In the genomic region with DNA sequence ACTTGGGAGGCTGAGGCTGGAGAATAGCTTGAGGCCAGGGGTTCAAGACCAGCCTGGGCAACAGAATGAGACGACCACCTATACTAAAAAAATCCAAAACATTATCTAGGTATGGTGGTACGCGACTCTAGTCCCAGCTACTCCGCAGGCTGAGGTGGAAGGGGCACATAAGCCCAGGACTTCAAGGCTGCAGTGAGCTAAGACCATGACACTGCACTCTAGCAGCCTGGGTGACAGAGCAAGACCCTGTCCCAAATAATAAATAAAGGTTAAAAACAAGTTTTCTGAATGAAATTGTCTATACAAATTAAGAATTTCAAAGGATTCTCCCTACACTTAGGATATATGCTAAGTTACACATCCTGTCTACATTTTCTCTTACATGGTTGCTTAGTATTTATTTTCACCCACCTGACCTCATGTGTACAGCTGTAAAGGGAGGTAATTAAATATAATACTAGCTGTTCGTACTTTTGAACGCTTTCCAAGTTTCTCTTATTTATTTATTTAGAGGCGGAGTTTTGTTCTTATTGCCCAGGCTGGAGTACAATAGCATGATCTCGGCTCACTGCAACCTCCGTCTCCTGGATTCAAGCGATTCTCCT, we compare ENCODE assay signal across 2 cellular contexts.
TF ChIP-seq lines count a peak whose summit lies in the region.

No MANE protein-coding gene starts in this region.

TF ChIP-seq in HCT116, 20 proteins besides CTCF, POLR2A, EP300 and RAD21:
- TF ChIP-seq, protein P1, sequence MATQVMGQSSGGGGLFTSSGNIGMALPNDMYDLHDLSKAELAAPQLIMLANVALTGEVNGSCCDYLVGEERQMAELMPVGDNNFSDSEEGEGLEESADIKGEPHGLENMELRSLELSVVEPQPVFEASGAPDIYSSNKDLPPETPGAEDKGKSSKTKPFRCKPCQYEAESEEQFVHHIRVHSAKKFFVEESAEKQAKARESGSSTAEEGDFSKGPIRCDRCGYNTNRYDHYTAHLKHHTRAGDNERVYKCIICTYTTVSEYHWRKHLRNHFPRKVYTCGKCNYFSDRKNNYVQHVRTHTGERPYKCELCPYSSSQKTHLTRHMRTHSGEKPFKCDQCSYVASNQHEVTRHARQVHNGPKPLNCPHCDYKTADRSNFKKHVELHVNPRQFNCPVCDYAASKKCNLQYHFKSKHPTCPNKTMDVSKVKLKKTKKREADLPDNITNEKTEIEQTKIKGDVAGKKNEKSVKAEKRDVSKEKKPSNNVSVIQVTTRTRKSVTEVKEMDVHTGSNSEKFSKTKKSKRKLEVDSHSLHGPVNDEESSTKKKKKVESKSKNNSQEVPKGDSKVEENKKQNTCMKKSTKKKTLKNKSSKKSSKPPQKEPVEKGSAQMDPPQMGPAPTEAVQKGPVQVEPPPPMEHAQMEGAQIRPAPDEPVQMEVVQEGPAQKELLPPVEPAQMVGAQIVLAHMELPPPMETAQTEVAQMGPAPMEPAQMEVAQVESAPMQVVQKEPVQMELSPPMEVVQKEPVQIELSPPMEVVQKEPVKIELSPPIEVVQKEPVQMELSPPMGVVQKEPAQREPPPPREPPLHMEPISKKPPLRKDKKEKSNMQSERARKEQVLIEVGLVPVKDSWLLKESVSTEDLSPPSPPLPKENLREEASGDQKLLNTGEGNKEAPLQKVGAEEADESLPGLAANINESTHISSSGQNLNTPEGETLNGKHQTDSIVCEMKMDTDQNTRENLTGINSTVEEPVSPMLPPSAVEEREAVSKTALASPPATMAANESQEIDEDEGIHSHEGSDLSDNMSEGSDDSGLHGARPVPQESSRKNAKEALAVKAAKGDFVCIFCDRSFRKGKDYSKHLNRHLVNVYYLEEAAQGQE (IDR thresholded peaks at IDR 0.05; ENCODE audit: low read depth), result no peak
- TF ChIP-seq TCF7L2 (IDR thresholded peaks at IDR 0.05; ENCODE audit: borderline replicate concordance, extremely low read depth, insufficient read depth, insufficient read length), result no peak
- TF ChIP-seq ELF1 (IDR thresholded peaks at IDR 0.05; ENCODE audit: borderline replicate concordance, low read depth), result no peak
- no peak for TF ChIP-seq POLR2AphosphoS5 (IDR thresholded peaks at IDR 0.05; ENCODE audit: low read depth, low read length)
- TF ChIP-seq SIN3A (IDR thresholded peaks at IDR 0.05; ENCODE audit: low read depth), result no peak
- TF ChIP-seq CBX3 (IDR thresholded peaks at IDR 0.05; ENCODE audit: low read depth), result no peak
- TF ChIP-seq EZH2 (IDR thresholded peaks at IDR 0.05), result no peak
- no peak for TF ChIP-seq JUND (IDR thresholded peaks at IDR 0.05)
- no peak for TF ChIP-seq EZH2phosphoT487 (IDR thresholded peaks at IDR 0.05; ENCODE audit: borderline replicate concordance)
- TF ChIP-seq EGR1 (IDR thresholded peaks at IDR 0.05; ENCODE audit: low read depth), result no peak
- TF ChIP-seq ZFX (IDR thresholded peaks at IDR 0.05), result no peak
- no peak for TF ChIP-seq SP1 (IDR thresholded peaks at IDR 0.05; ENCODE audit: low read depth)
- TF ChIP-seq, protein P2, sequence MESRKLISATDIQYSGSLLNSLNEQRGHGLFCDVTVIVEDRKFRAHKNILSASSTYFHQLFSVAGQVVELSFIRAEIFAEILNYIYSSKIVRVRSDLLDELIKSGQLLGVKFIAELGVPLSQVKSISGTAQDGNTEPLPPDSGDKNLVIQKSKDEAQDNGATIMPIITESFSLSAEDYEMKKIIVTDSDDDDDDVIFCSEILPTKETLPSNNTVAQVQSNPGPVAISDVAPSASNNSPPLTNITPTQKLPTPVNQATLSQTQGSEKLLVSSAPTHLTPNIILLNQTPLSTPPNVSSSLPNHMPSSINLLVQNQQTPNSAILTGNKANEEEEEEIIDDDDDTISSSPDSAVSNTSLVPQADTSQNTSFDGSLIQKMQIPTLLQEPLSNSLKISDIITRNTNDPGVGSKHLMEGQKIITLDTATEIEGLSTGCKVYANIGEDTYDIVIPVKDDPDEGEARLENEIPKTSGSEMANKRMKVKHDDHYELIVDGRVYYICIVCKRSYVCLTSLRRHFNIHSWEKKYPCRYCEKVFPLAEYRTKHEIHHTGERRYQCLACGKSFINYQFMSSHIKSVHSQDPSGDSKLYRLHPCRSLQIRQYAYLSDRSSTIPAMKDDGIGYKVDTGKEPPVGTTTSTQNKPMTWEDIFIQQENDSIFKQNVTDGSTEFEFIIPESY (IDR thresholded peaks at IDR 0.05; ENCODE audit: extremely low read depth, insufficient replicate concordance, low read length), result no peak
- TF ChIP-seq ZNF274 (IDR thresholded peaks at IDR 0.05; ENCODE audit: low read depth, low read length), result no peak

TF ChIP-seq in endothelial cell of umbilical vein, 7 proteins besides CTCF, POLR2A, EP300 and RAD21:
- TF ChIP-seq FOS (IDR thresholded peaks at IDR 0.05; ENCODE audit: borderline replicate concordance, insufficient read depth, low read length) (no peak), JUN (IDR thresholded peaks at IDR 0.05; ENCODE audit: borderline replicate concordance, insufficient read depth, insufficient read length, low read depth) (no peak), POLR2AphosphoS5 (IDR thresholded peaks at IDR 0.05; ENCODE audit: insufficient read depth, low read depth, low read length) (no peak), MYC (IDR thresholded peaks at IDR 0.05; ENCODE audit: low read depth, low read length) (no peak), EZH2 (IDR thresholded peaks at IDR 0.05; ENCODE audit: borderline replicate concordance, low read depth, low read length, severe bottlenecking) (no peak), GATA2 (IDR thresholded peaks at IDR 0.05; ENCODE audit: insufficient read depth, insufficient read length, low read depth, low read length) (no peak)
- TF ChIP-seq, protein P3, sequence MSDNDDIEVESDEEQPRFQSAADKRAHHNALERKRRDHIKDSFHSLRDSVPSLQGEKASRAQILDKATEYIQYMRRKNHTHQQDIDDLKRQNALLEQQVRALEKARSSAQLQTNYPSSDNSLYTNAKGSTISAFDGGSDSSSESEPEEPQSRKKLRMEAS (IDR thresholded peaks at IDR 0.05; ENCODE audit: insufficient read depth, insufficient read length), result no peak
